In genomic region chr2:217990791-217991465, GRCh38 we compare ENCODE assay signal across 16 cellular contexts. TPM values are rescaled to one million over a fixed set of nuclear protein-coding genes. Genes with fewer than 3 reads are reported as not detected.
DNase-seq lines count a peak whose midpoint lies in the region; TF ChIP-seq lines count a peak whose summit lies in the region.
"Had no signal": no experiment of that assay in that cellular context is flagged by ENCODE, and none has a peak within 500 bp of the region (broad histone marks: within the 10 kb centered on the region; RNA-seq: fewer than 3 reads in every experiment).

No MANE protein-coding gene starts in this region.

- TF ChIP-seq CTCF in left ventricle myocardium inferior (IDR thresholded peaks at IDR 0.05; ENCODE audit: borderline replicate concordance) (no peak), right atrium auricular region (IDR thresholded peaks at IDR 0.05) (no peak), chondrocyte (IDR thresholded peaks at IDR 0.05) (no peak), osteoblast (IDR thresholded peaks at IDR 0.05; ENCODE audit: extremely low read depth, low read depth, low read length) (no peak), spleen (IDR thresholded peaks at IDR 0.05 in 8 of 11, conservative IDR thresholded peaks at IDR 0.05 in 3 of 11) (no peak), Calu3 (IDR thresholded peaks at IDR 0.05; ENCODE audit: unreplicated experiment) (no peak), GM20000 (IDR thresholded peaks at IDR 0.05; ENCODE audit: extremely low read depth, missing control alignments) (no peak)

- H3K4me3 ChIP-seq in left ventricle myocardium inferior (no peak overlapping the region), right atrium auricular region (no peak overlapping the region), osteoblast (ENCODE audit: insufficient read depth, low read length) (no peak overlapping the region), spleen (no peak overlapping the region)
- H3K4me3 ChIP-seq: BLaER1, GM23248 had no signal

- CTCF ChIA-PET in Calu3 (lab: Charles Lee), result interaction anchor here (0.6 kb wide), 1 partner anchor 43 kb away, joined by 3 read pairs; no protein-coding TSS in a partner anchor

- H3K27ac ChIP-seq in left ventricle myocardium inferior (replicated peaks) (no peak overlapping the region), right atrium auricular region (no peak overlapping the region), osteoblast (ENCODE audit: low read depth, low read length) (no peak overlapping the region), spleen (no peak overlapping the region)
- H3K27ac ChIP-seq: BLaER1, GM23248 had no signal

- H3K36me3 Mint-ChIP-seq in chondrocyte (ENCODE audit: low read depth) (peaks cover 13% of the 10 kb centered on the region), Calu3 (ENCODE audit: insufficient read depth, unreplicated experiment) (peaks cover 10% of the 10 kb centered on the region)
- H3K36me3 Mint-ChIP-seq: CD4-positive, CD25-positive, alpha-beta regulatory T cell; CD8-positive, alpha-beta memory T cell; IgD-negative memory B cell had no signal

- H3K4me1 Mint-ChIP-seq in chondrocyte (ENCODE audit: low read depth) (peaks cover 65% of the 10 kb centered on the region), Calu3 (ENCODE audit: low read depth, unreplicated experiment) (peaks cover 34% of the 10 kb centered on the region)
- H3K4me1 Mint-ChIP-seq: CD4-positive, CD25-positive, alpha-beta regulatory T cell; CD8-positive, alpha-beta memory T cell; IgD-negative memory B cell had no signal

- H3K27me3 ChIP-seq in left ventricle myocardium inferior (ENCODE audit: low read depth) (no peaks in the 10 kb centered on the region), right atrium auricular region (no peaks in the 10 kb centered on the region), osteoblast (ENCODE audit: insufficient read depth, low read length) (no peaks in the 10 kb centered on the region), spleen (replicated peaks in 1 of 7) (no peaks in the 10 kb centered on the region)
- H3K27me3 ChIP-seq: BLaER1 had no signal

- no peak overlapping the region for H3K4me2 ChIP-seq in osteoblast (ENCODE audit: insufficient read depth, low read length)
- H3K4me2 ChIP-seq: BLaER1 had no signal

- intact Hi-C loops in left ventricle myocardium inferior (cut with micrococcal nuclease), result no loop called here
- intact Hi-C loops in spleen (cut with DNase I; ENCODE audit: low total_unique reads), result loop anchor here (5.0 kb wide), 1 partner anchor 204 kb away; no protein-coding TSS in a partner anchor
- intact Hi-C loops in Calu3 (cut with micrococcal nuclease; ENCODE audit: unreplicated experiment), result no loop called here

- no peak overlapping the region for H2AFZ ChIP-seq in osteoblast (ENCODE audit: low read length)
- H2AFZ ChIP-seq: GM23248 had no signal

- H3K27me3 Mint-ChIP-seq in chondrocyte (ENCODE audit: low read depth), result no peaks in the 10 kb centered on the region
- H3K27me3 Mint-ChIP-seq in Calu3 (ENCODE audit: unreplicated experiment), result peaks cover 21% of the 10 kb centered on the region

- H3K4me1 ChIP-seq in left ventricle myocardium inferior (peaks cover 57% of the 10 kb centered on the region), right atrium auricular region (peaks cover 0 to 50% of the 10 kb centered on the region in 2 donors), osteoblast (ENCODE audit: insufficient read depth, low read length) (peaks cover 44% of the 10 kb centered on the region), spleen (peaks cover 4 to 49% (median 39%) of the 10 kb centered on the region in 6 donors)

- H3K4me3 Mint-ChIP-seq in chondrocyte (ENCODE audit: unreplicated experiment), result no peak overlapping the region
- H3K4me3 Mint-ChIP-seq in Calu3 (ENCODE audit: low read depth, unreplicated experiment), result no peak overlapping the region
- H3K4me3 Mint-ChIP-seq: CD4-positive, CD25-positive, alpha-beta regulatory T cell; CD8-positive, alpha-beta memory T cell; HFFc6; IgD-negative memory B cell had no signal

- H3K79me2 ChIP-seq in osteoblast (ENCODE audit: insufficient read depth, low read length), result peaks cover 6% of the 10 kb centered on the region

- no peaks in the 10 kb centered on the region for H3K9me3 ChIP-seq in left ventricle myocardium inferior (replicated peaks)
- H3K9me3 ChIP-seq in right atrium auricular region, result no peaks in the 10 kb centered on the region
- no peaks in the 10 kb centered on the region for H3K9me3 ChIP-seq in osteoblast (ENCODE audit: low read depth, low read length)
- H3K9me3 ChIP-seq in spleen, result no peaks in the 10 kb centered on the region
- H3K9me3 ChIP-seq: BLaER1 had no signal

- H3K36me3 ChIP-seq in left ventricle myocardium inferior, result no peaks in the 10 kb centered on the region
- H3K36me3 ChIP-seq in right atrium auricular region, result no peaks in the 10 kb centered on the region
- H3K36me3 ChIP-seq in osteoblast (ENCODE audit: insufficient read depth, low read length), result no peaks in the 10 kb centered on the region
- H3K36me3 ChIP-seq in spleen, result no peaks in the 10 kb centered on the region

- 90 to 95% (median 91%) methylated on average over 9 of the region's 9 CpGs for WGBS in spleen, 5 donors

- no peak overlapping the region for H3K27ac Mint-ChIP-seq in chondrocyte (ENCODE audit: unreplicated experiment)
- no peak overlapping the region for H3K27ac Mint-ChIP-seq in Calu3 (ENCODE audit: unreplicated experiment)
- H3K27ac Mint-ChIP-seq: CD4-positive, CD25-positive, alpha-beta regulatory T cell; CD8-positive, alpha-beta memory T cell; IgD-negative memory B cell had no signal

- H4K20me1 ChIP-seq in osteoblast (ENCODE audit: insufficient read depth, low read length), result peaks cover 19% of the 10 kb centered on the region

- no peak for TF ChIP-seq POLR2A in spleen (IDR thresholded peaks at IDR 0.05)

- no peaks in the 10 kb centered on the region for H3K9me3 Mint-ChIP-seq in chondrocyte (ENCODE audit: low read depth)
- no peaks in the 10 kb centered on the region for H3K9me3 Mint-ChIP-seq in Calu3 (ENCODE audit: low read depth, unreplicated experiment)
- H3K9me3 Mint-ChIP-seq: CD8-positive, alpha-beta memory T cell; HFFc6; IgD-negative memory B cell had no signal

- DNase-seq in left ventricle myocardium inferior (peak; percentile 14), right atrium auricular region (ENCODE audit: low spot score) (no peak), chondrocyte (ENCODE audit: low spot score) (peak; percentile 87), osteoblast (ENCODE audit: insufficient read length, low spot score, missing footprints) (peak; percentile 8), spleen (peak; percentile 65), Calu3 (no peak), GM20000 (ENCODE audit: low spot score) (no peak)
- no peak for DNase-seq in activated CD4-positive, CD25-positive, alpha-beta regulatory T cell (lab: John Stamatoyannopoulos, UW)
- DNase-seq: 8988T; CD4-positive, CD25-positive, alpha-beta regulatory T cell; COR-L47; GM23248; HFFc6 had no signal

- BruUV-seq in Calu3 (replicated peaks; lab: Mats Ljungman, UMichigan), result no TSS peak

RNA-seq across cellular contexts. Expression of gene TNS1, which starts 11.9 kb away (rescaled TPM):
- total RNA-seq in left ventricle myocardium inferior (828 TPM), right atrium auricular region (100 to 1,000 TPM; 393 to 720 TPM), chondrocyte (227 to 272 TPM (median 249 TPM) in 3 replicates), osteoblast (45.7 and 48.9 TPM in 2 replicates), spleen (100 to 1,000 TPM; 170 to 580 (median 273) TPM), Calu3 (2022) (2.2 and 2.3 TPM in 2 replicates)
- polyA plus RNA-seq in spleen, result 10 to 100 TPM in 1 of 3 donors, 1 to 10 TPM in 2; 6.9 to 48.7 (median 8.6) TPM
- polyA plus RNA-seq: CD4-positive, CD25-positive, alpha-beta regulatory T cell; CD8-positive, alpha-beta memory T cell; IgD-negative memory B cell had no signal

Comparison
In these comparisons a context has a peak if more than half of its experiments do, and no peak if none do; other contexts are left out.
1. DNase-seq: peak in left ventricle myocardium inferior (single experiment), chondrocyte (single experiment), osteoblast (single experiment) and spleen (single experiment); none in right atrium auricular region (single experiment), Calu3 (single experiment), activated CD4-positive, CD25-positive, alpha-beta regulatory T cell (0 of 4) and GM20000 (single experiment).
2. RNA of gene TNS1, which starts 11.9 kb away (total RNA-seq): 828 TPM in left ventricle myocardium inferior (single experiment), 393 to 720 TPM in right atrium auricular region, 170 to 580 TPM in spleen, 227 to 272 TPM in chondrocyte and 45.7 to 48.9 TPM in osteoblast; 2.2 to 2.3 TPM in Calu3; every median in the first group is over 10 times any median in the second.